Comparison of ENCODE assay signal across 8 cellular contexts in genomic region chr15:58070801-58071418, GRCh38. TPM values are rescaled to one million over a fixed set of nuclear protein-coding genes. Genes with fewer than 3 reads are reported as not detected.
A peak's percentile ranks its signal among the peaks of the same experiment; 100 is the strongest.
DNase-seq lines count a peak whose midpoint lies in the region; ATAC-seq and TF ChIP-seq lines count a peak whose summit lies in the region.

No MANE protein-coding gene starts in this region.

- H3K4me3 Mint-ChIP-seq in activated T-cell treated with anti-CD3 and anti-CD28 coated beads, Interleukin-2, amount 50 U/mL, for 4 hours: no peak overlapping the region

- H3K36me3 Mint-ChIP-seq in activated T-cell treated with anti-CD3 and anti-CD28 coated beads, Interleukin-2, amount 50 U/mL, for 4 hours (ENCODE audit: insufficient read depth): no peaks in the 10 kb centered on the region

- no peaks in the 10 kb centered on the region for H3K9me3 Mint-ChIP-seq in activated T-cell treated with anti-CD3 and anti-CD28 coated beads, Interleukin-2, amount 50 U/mL, for 4 hours

- no peak for ATAC-seq in activated T-cell treated with anti-CD3 and anti-CD28 coated beads, Interleukin-2, amount 50 U/mL, for 4 hours
- ATAC-seq in GM19023 (IDR thresholded peaks at IDR 0.05; ENCODE audit: unreplicated experiment): no peak

- peaks cover 3% of the 10 kb centered on the region for H3K4me1 Mint-ChIP-seq in activated T-cell treated with anti-CD3 and anti-CD28 coated beads, Interleukin-2, amount 50 U/mL, for 4 hours (ENCODE audit: low read depth)

- intact Hi-C loops in head of caudate nucleus (cut with DNase I): no loop called here

- H3K4me3 ChIP-seq in AG04449 (ENCODE audit: low read depth, low read length): no peak overlapping the region
- H3K4me3 ChIP-seq in GM12864 (ENCODE audit: low read depth, low read length): no peak overlapping the region

- DNase-seq in AG04449 (ENCODE audit: low read depth, low spot score): no peak
- peak; percentile 4 for DNase-seq in GM12864 (ENCODE audit: low read depth)
- DNase-seq in NCI-H446 treated with DMSO at 0.1 percent for 48 hours (lab: John Stamatoyannopoulos, UW): peak; percentile 2
- DNase-seq in activated T-cell treated with anti-CD3 and anti-CD28 coated beads, Interleukin-2, amount 50 U/mL, for 4 hours: peak; percentile 6
- DNase-seq in head of caudate nucleus: peak; percentile 27 to 85 (median 70)
- peak; percentile 74 for DNase-seq in pons (ENCODE audit: low spot score)
- DNase-seq in 8988T: no peak

- CTCF ChIA-PET in AG04449 (lab: Yijun Ruan, JAX): interaction anchor here (0.6 to 10.9 kb wide), 49 partner anchors 8 to 541 kb away, joined by 3 to 240 read pairs (median 5); no protein-coding TSS in a partner anchor

- POLR2A ChIA-PET in AG04449 (lab: Yijun Ruan, JAX): no interaction called here

- TF ChIP-seq CTCF in AG04449 (IDR thresholded peaks at IDR 0.05; ENCODE audit: insufficient read depth, low read length, missing control alignments) (peak; percentile 81), GM12864 (IDR thresholded peaks at IDR 0.05; ENCODE audit: low read depth, low read length, missing control alignments) (peak; percentile 81)

- peaks cover 44% of the 10 kb centered on the region for H3K27me3 Mint-ChIP-seq in activated T-cell treated with anti-CD3 and anti-CD28 coated beads, Interleukin-2, amount 50 U/mL, for 4 hours (ENCODE audit: low read depth)

RNA-seq across cellular contexts. Expression of gene ALDH1A2, which starts 5.4 kb away (rescaled TPM):
- 1 to 10 TPM in 1 of 3 donors, under 1 TPM in 2; 0.38 to 2.3 (median 0.53) TPM for total RNA-seq in activated T-cell treated with anti-CD3 and anti-CD28 coated beads, Interleukin-2, amount 50 U/mL, for 4 hours

Comparison
In these comparisons a context has a peak if more than half of its experiments do, and no peak if none do; other contexts are left out.
1. DNase-seq: peak in GM12864 (single experiment), NCI-H446 treated with DMSO at 0.1 percent for 48 hours (single experiment), activated T-cell treated with anti-CD3 and anti-CD28 coated beads, Interleukin-2, amount 50 U/mL, for 4 hours (single experiment), head of caudate nucleus (42 of 42) and pons (single experiment); none in AG04449 (single experiment) and 8988T (single experiment).